ENCODE assay signal across 1 cellular context in the genomic region with DNA sequence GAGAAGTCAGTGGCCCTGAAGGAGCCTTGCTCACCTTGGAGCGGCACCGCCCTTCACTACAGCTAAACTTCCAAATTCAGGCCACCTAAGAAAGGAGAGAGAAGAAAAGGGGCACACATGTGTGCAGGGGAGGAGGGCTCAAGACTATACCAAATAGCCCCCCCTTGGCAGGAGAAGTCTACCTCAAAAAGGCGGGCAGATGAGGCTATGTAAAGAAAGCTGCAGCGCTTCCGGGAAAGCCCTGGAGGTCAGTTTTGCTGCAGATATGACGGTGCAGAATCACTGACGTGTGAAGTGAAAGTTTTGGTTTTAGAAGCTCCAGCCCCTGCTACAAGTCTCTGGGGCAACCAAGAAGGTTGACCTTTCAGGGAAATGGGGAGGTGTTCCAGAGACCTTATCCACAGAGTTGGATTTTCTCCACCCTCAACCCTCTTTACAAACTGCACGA.
TF ChIP-seq lines count a peak whose summit lies in the region.

No MANE protein-coding gene starts in this region.

TF ChIP-seq in H1, 55 proteins besides CTCF, POLR2A, EP300 and RAD21 (continued from another document):
- TF ChIP-seq CBX8 (IDR thresholded peaks at IDR 0.05; ENCODE audit: borderline replicate concordance, low read depth, low read length) (no peak), JUN (IDR thresholded peaks at IDR 0.05; ENCODE audit: low read depth, low read length) (no peak)
- TF ChIP-seq, protein P1, sequence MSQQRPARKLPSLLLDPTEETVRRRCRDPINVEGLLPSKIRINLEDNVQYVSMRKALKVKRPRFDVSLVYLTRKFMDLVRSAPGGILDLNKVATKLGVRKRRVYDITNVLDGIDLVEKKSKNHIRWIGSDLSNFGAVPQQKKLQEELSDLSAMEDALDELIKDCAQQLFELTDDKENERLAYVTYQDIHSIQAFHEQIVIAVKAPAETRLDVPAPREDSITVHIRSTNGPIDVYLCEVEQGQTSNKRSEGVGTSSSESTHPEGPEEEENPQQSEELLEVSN (IDR thresholded peaks at IDR 0.05), result no peak
